In the genomic region with DNA sequence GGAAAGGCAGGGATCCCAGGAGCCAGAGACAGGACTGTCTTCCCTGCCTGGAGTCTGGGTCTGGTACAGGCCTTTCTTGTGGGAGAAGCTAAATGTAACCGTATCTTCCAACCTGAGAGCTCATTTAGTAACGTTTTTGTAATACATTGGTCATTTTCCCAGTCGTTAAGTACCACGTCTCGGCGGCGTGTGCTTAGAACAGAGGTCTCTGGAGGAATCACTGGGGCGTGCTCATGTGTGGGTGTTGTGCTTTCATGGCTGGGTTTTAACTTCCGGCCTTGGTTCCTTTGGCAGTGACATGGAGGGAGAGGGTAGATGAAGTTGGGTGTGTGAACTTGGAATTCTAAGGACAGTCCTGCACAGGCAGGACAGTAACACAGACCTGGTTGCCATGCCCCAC, we compare ENCODE assay signal across 19 cellular contexts.
A peak's percentile ranks its signal among the peaks of the same experiment; 100 is the strongest.
DNase-seq lines count a peak whose midpoint lies in the region; ATAC-seq and TF ChIP-seq lines count a peak whose summit lies in the region.
"Had no signal": no experiment of that assay in that cellular context is flagged by ENCODE, and none has a peak within 500 bp of the region (broad histone marks: within the 10 kb centered on the region; RNA-seq: fewer than 3 reads in every experiment).

No MANE protein-coding gene starts in this region.

- BruUV-seq in MCF 10A (replicated peaks; lab: Mats Ljungman, UMichigan), result no TSS peak

- no peaks in the 10 kb centered on the region for H3K27me3 Mint-ChIP-seq in activated T-helper 1 cell treated with anti-CD3 and anti-CD28 coated beads, Interleukin-12 subunit alpha, Interleukin-12 subunit beta, Interleukin-2, Interleukin-4 antibody, amounts not matched to agents 30 ng/mL and 10 ng/mL and 1 ng/mL, durations not matched to agents 14 hours and 24 hours and 36 hours (ENCODE audit: insufficient read depth)
- H3K27me3 Mint-ChIP-seq in MCF 10A (ENCODE audit: insufficient read depth, unreplicated experiment), result no peaks in the 10 kb centered on the region

- H3K9ac ChIP-seq in stomach smooth muscle (ENCODE audit: low read length in 2 of 2) (no peak overlapping the region), Karpas-422 (ENCODE audit: low read length) (no peak overlapping the region)

- H4K20me1 ChIP-seq in Karpas-422 (ENCODE audit: insufficient read depth, low read depth, low read length), result no peaks in the 10 kb centered on the region

- H3K9me3 Mint-ChIP-seq in activated naive CD4-positive, alpha-beta T cell treated with anti-CD3 and anti-CD28 coated beads, Interleukin-2, amount 50 U/mL, for 72 hours, result peaks cover 0 to 14% of the 10 kb centered on the region in 2 donors
- H3K9me3 Mint-ChIP-seq in activated T-helper 1 cell treated with anti-CD3 and anti-CD28 coated beads, Interleukin-12 subunit alpha, Interleukin-12 subunit beta, Interleukin-2, Interleukin-4 antibody, amounts not matched to agents 30 ng/mL and 10 ng/mL and 1 ng/mL, durations not matched to agents 14 hours and 24 hours and 36 hours, result peaks cover 3% of the 10 kb centered on the region
- no peaks in the 10 kb centered on the region for H3K9me3 Mint-ChIP-seq in MCF 10A (ENCODE audit: unreplicated experiment)

- no peak overlapping the region for H3K4me3 ChIP-seq in stomach smooth muscle (ENCODE audit: low read length in 2 of 2)
- H3K4me3 ChIP-seq in Karpas-422 (ENCODE audit: low read length), result no peak overlapping the region
- H3K4me3 ChIP-seq: lung, uterus had no signal

- peaks cover 31 to 75% of the 10 kb centered on the region in 2 donors for H3K36me3 Mint-ChIP-seq in activated naive CD4-positive, alpha-beta T cell treated with anti-CD3 and anti-CD28 coated beads, Interleukin-2, amount 50 U/mL, for 72 hours
- peaks cover 45% of the 10 kb centered on the region for H3K36me3 Mint-ChIP-seq in activated T-helper 1 cell treated with anti-CD3 and anti-CD28 coated beads, Interleukin-12 subunit alpha, Interleukin-12 subunit beta, Interleukin-2, Interleukin-4 antibody, amounts not matched to agents 30 ng/mL and 10 ng/mL and 1 ng/mL, durations not matched to agents 14 hours and 24 hours and 36 hours (ENCODE audit: low read depth)
- peaks cover 6% of the 10 kb centered on the region for H3K36me3 Mint-ChIP-seq in MCF 10A (ENCODE audit: insufficient read depth, unreplicated experiment)

- no peaks in the 10 kb centered on the region for H3K36me3 ChIP-seq in stomach smooth muscle (ENCODE audit: control insufficient read depth in 2 of 2, insufficient read depth in 2 of 2, low read length in 2 of 2)
- H3K36me3 ChIP-seq in Karpas-422 (ENCODE audit: insufficient read depth, low read length), result no peaks in the 10 kb centered on the region
- H3K36me3 ChIP-seq: brain microvascular endothelial cell, uterus had no signal

- ATAC-seq in activated naive CD4-positive, alpha-beta T cell treated with anti-CD3 and anti-CD28 coated beads, Interleukin-2, amount 50 U/mL, for 72 hours, result no peak
- ATAC-seq in left ventricle myocardium superior, result peak; percentile 49
- no peak for ATAC-seq in HG03108 (IDR thresholded peaks at IDR 0.05; ENCODE audit: unreplicated experiment)
- ATAC-seq: esophagus mucosa, Panc1, SK-N-SH treated with all-trans-retinoic acid at 6 μM for 48 hours had no signal

- H3K27ac ChIP-seq in stomach smooth muscle (ENCODE audit: low read length) (peak overlapping the region; percentile 46), Karpas-422 (ENCODE audit: low read length) (no peak overlapping the region)
- H3K27ac ChIP-seq: brain microvascular endothelial cell, uterus had no signal

- intact Hi-C loops in activated T-helper 1 cell treated with anti-CD3 and anti-CD28 coated beads, Interleukin-12 subunit alpha, Interleukin-12 subunit beta, Interleukin-2, Interleukin-4 antibody, amounts not matched to agents 30 ng/mL and 10 ng/mL and 1 ng/mL, durations not matched to agents 14 hours and 24 hours and 36 hours (cut with micrococcal nuclease), result no loop called here
- intact Hi-C loops in left ventricle myocardium superior (cut with micrococcal nuclease), result no loop called here
- intact Hi-C loops in MCF 10A (cut with micrococcal nuclease), result no loop called here

- H3K4me1 Mint-ChIP-seq in activated T-helper 1 cell treated with anti-CD3 and anti-CD28 coated beads, Interleukin-12 subunit alpha, Interleukin-12 subunit beta, Interleukin-2, Interleukin-4 antibody, amounts not matched to agents 30 ng/mL and 10 ng/mL and 1 ng/mL, durations not matched to agents 14 hours and 24 hours and 36 hours (ENCODE audit: low read depth), result peaks cover 87% of the 10 kb centered on the region
- H3K4me1 Mint-ChIP-seq in MCF 10A (ENCODE audit: insufficient read depth, unreplicated experiment), result peaks cover 13% of the 10 kb centered on the region

- no peak for TF ChIP-seq CTCF in MCF 10A (IDR thresholded peaks at IDR 0.05; ENCODE audit: unreplicated experiment)

- no peak for DNase-seq in activated naive CD4-positive, alpha-beta T cell treated with anti-CD3 and anti-CD28 coated beads, Interleukin-2, amount 50 U/mL, for 72 hours (ENCODE audit: low spot score in 2 of 2)
- DNase-seq in activated naive CD4-positive, alpha-beta T cell (lab: John Stamatoyannopoulos, UW), result no peak
- DNase-seq in activated T-helper 1 cell treated with anti-CD3 and anti-CD28 coated beads, Interleukin-12 subunit alpha, Interleukin-12 subunit beta, Interleukin-2, Interleukin-4 antibody, amounts not matched to agents 30 ng/mL and 10 ng/mL and 1 ng/mL, durations not matched to agents 14 hours and 24 hours and 36 hours (ENCODE audit: low spot score), result no peak
- peak; percentile 36 for DNase-seq in left ventricle myocardium superior
- DNase-seq in Karpas-422, result no peak
- no peak for DNase-seq in MCF 10A (ENCODE audit: unreplicated experiment)
- DNase-seq: brain microvascular endothelial cell, COR-L47, EL, head of caudate nucleus, NCI-H1092 treated with DMSO at 0.1 percent for 48 hours, uterus had no signal

- CTCF ChIA-PET in MCF 10A (lab: Yijun Ruan, JAX), result no interaction called here

- no peaks in the 10 kb centered on the region for H3K9me3 ChIP-seq in stomach smooth muscle (ENCODE audit: control insufficient read depth in 2 of 2, low read length in 2 of 2)
- H3K9me3 ChIP-seq in Karpas-422 (ENCODE audit: low read length), result no peaks in the 10 kb centered on the region
- H3K9me3 ChIP-seq: uterus had no signal

- no peak overlapping the region for H3K4me2 ChIP-seq in Karpas-422 (ENCODE audit: low read depth, low read length, poor library complexity, severe bottlenecking)

- H3K27ac Mint-ChIP-seq in activated naive CD4-positive, alpha-beta T cell treated with anti-CD3 and anti-CD28 coated beads, Interleukin-2, amount 50 U/mL, for 72 hours, result peak overlapping the region; percentile 40 to 61
- peak overlapping the region; percentile 67 for H3K27ac Mint-ChIP-seq in activated T-helper 1 cell treated with anti-CD3 and anti-CD28 coated beads, Interleukin-12 subunit alpha, Interleukin-12 subunit beta, Interleukin-2, Interleukin-4 antibody, amounts not matched to agents 30 ng/mL and 10 ng/mL and 1 ng/mL, durations not matched to agents 14 hours and 24 hours and 36 hours
- no peak overlapping the region for H3K27ac Mint-ChIP-seq in MCF 10A (ENCODE audit: low read depth, unreplicated experiment)
- H3K27ac Mint-ChIP-seq: nephron had no signal

- H3K9me2 ChIP-seq in Karpas-422 (replicated peaks; ENCODE audit: insufficient read depth, low read length), result no peaks in the 10 kb centered on the region

- POLR2A ChIA-PET in MCF 10A (lab: Yijun Ruan, JAX), result no interaction called here

- H3K4me1 ChIP-seq in stomach smooth muscle (ENCODE audit: control insufficient read depth, insufficient read depth, low read length), result peaks cover 36% of the 10 kb centered on the region
- no peaks in the 10 kb centered on the region for H3K4me1 ChIP-seq in Karpas-422 (ENCODE audit: low read length)
- H3K4me1 ChIP-seq: uterus had no signal

- no peak overlapping the region for H3K4me3 Mint-ChIP-seq in activated T-helper 1 cell treated with anti-CD3 and anti-CD28 coated beads, Interleukin-12 subunit alpha, Interleukin-12 subunit beta, Interleukin-2, Interleukin-4 antibody, amounts not matched to agents 30 ng/mL and 10 ng/mL and 1 ng/mL, durations not matched to agents 14 hours and 24 hours and 36 hours
- H3K4me3 Mint-ChIP-seq in MCF 10A (ENCODE audit: unreplicated experiment), result no peak overlapping the region
- H3K4me3 Mint-ChIP-seq: nephron had no signal

- no peaks in the 10 kb centered on the region for H3K27me3 ChIP-seq in stomach smooth muscle (ENCODE audit: control insufficient read depth in 1 of 2, insufficient read depth in 2 of 2, low read length in 2 of 2)
- H3K27me3 ChIP-seq in Karpas-422 (ENCODE audit: low read length), result no peaks in the 10 kb centered on the region
- H3K27me3 ChIP-seq: brain microvascular endothelial cell, uterus had no signal

- no peak overlapping the region for H2AFZ ChIP-seq in Karpas-422 (ENCODE audit: low read length)

- no peaks in the 10 kb centered on the region for H3K79me2 ChIP-seq in Karpas-422 (ENCODE audit: low read length)
